In the genomic region with DNA sequence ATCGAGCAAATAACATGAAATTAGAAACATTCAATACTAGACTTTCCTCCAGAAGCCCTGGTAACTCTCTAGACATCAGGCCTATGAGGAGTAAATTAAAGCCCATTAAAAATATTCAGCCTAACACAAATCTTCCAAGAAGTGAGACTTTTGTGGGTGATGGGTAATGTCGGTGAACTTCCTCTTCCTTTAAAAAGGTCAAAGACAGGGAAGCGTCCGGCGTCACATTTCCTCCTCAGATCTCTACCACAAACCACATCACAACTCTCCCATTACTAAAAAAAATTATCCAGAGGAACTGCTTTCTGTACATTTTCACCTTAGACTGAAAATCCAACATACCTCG, we compare ENCODE assay signal across 8 cellular contexts. TPM values are rescaled to one million over a fixed set of nuclear protein-coding genes. Genes with fewer than 3 reads are reported as not detected.
DNase-seq lines count a peak whose midpoint lies in the region; ATAC-seq and TF ChIP-seq lines count a peak whose summit lies in the region.

No MANE protein-coding gene starts in this region.

- no peaks in the 10 kb centered on the region for H3K9me3 Mint-ChIP-seq in endothelial cell (ENCODE audit: unreplicated experiment)

- peak overlapping the region; percentile 95 for H3K4me3 Mint-ChIP-seq in endothelial cell (ENCODE audit: unreplicated experiment)

- peaks cover 16% of the 10 kb centered on the region for H3K36me3 Mint-ChIP-seq in endothelial cell (ENCODE audit: low read depth, unreplicated experiment)

- peaks cover 27% of the 10 kb centered on the region for H3K4me1 Mint-ChIP-seq in endothelial cell (ENCODE audit: unreplicated experiment)

- TF ChIP-seq CTCF in endothelial cell (IDR thresholded peaks at IDR 0.05; ENCODE audit: unreplicated experiment) = no peak

- peak; percentile 67 for DNase-seq in Ammon's horn (ENCODE audit: low spot score)
- peak; percentile 57 for DNase-seq in HT-29 (ENCODE audit: low spot score)
- peak; percentile 45 for DNase-seq in UCSD-AML1 (lab: John Stamatoyannopoulos, UW; ENCODE audit: unreplicated experiment)
- no peak for DNase-seq in endothelial cell (ENCODE audit: low spot score)
- peak; percentile 49 for DNase-seq in mucosa of gallbladder (ENCODE audit: low spot score)
- peak; percentile 53 for DNase-seq in ureter (ENCODE audit: low spot score)
- DNase-seq in SHP77 treated with DMSO at 0.1 percent for 48 hours (lab: John Stamatoyannopoulos, UW) = no peak

- peaks cover 7% of the 10 kb centered on the region for H3K27me3 Mint-ChIP-seq in endothelial cell (ENCODE audit: unreplicated experiment)

- ATAC-seq in HG02678 (IDR thresholded peaks at IDR 0.05; ENCODE audit: unreplicated experiment) = no peak

- H3K27ac Mint-ChIP-seq in endothelial cell (ENCODE audit: unreplicated experiment) = peak overlapping the region; percentile 95

RNA-seq across cellular contexts. Expression of a gene that starts 1.4 kb away (rescaled TPM):
- total RNA-seq in HT-29 (2014; rRNA removed; shearing (Covaris generic)) = 29.4 and 65.3 TPM in 2 replicates
- 87.6 TPM for total RNA-seq in endothelial cell (ENCODE audit: unreplicated experiment)
- total RNA-seq in mucosa of gallbladder = 63.9 TPM
- total RNA-seq in ureter = 93.9 TPM

Comparison
In these comparisons a context has a peak if more than half of its experiments do, and no peak if none do; other contexts are left out.
1. DNase-seq: peak in Ammon's horn (single experiment), HT-29 (single experiment), UCSD-AML1 (single experiment), mucosa of gallbladder (single experiment) and ureter (single experiment); none in endothelial cell (single experiment) and SHP77 treated with DMSO at 0.1 percent for 48 hours (single experiment).